ENCODE assay signal across 19 cellular contexts in genomic region chr2:10076988-10077527, GRCh38. TPM values are rescaled to one million over a fixed set of nuclear protein-coding genes. Genes with fewer than 3 reads are reported as not detected.
DNase-seq lines count a peak whose midpoint lies in the region; ATAC-seq, FAIRE-seq and TF ChIP-seq lines count a peak whose summit lies in the region.
"Had no signal": no experiment of that assay in that cellular context is flagged by ENCODE, and none has a peak within 500 bp of the region (broad histone marks: within the 10 kb centered on the region; RNA-seq: fewer than 3 reads in every experiment).

No MANE protein-coding gene starts in this region.

- TF ChIP-seq EP300 in GM12878 (IDR thresholded peaks at IDR 0.05; ENCODE audit: borderline replicate concordance in 1 of 2, control insufficient read depth in 1 of 2, low read depth in 2 of 2, low read length in 2 of 2) (no peak), transverse colon (IDR thresholded peaks at IDR 0.05; ENCODE audit: low read depth) (no peak)

- no TSS peak for BruUV-seq in GM12878 (replicated peaks; lab: Mats Ljungman, UMichigan)

- H3K79me2 ChIP-seq in GM12878 (ENCODE audit: control insufficient read depth, insufficient read depth, low read length), result no peaks in the 10 kb centered on the region; the same call in 1 of the 2 replicates
- H3K79me2 ChIP-seq in hepatocyte, result no peaks in the 10 kb centered on the region
- H3K79me2 ChIP-seq in neural progenitor cell (ENCODE audit: low read depth), result no peaks in the 10 kb centered on the region

- H3K4me1 ChIP-seq in GM12878 (ENCODE audit: control insufficient read depth, insufficient read depth, low read length), result peaks cover 31% of the 10 kb centered on the region
- peaks cover 5% of the 10 kb centered on the region for H3K4me1 ChIP-seq in hepatocyte (ENCODE audit: insufficient read depth)
- H3K4me1 ChIP-seq in neural progenitor cell, result peaks cover 10% of the 10 kb centered on the region
- peaks cover 46% of the 10 kb centered on the region for H3K4me1 ChIP-seq in stomach smooth muscle (ENCODE audit: control insufficient read depth, insufficient read depth, low read length)
- peaks cover 5 to 29% (median 19%) of the 10 kb centered on the region in 4 donors for H3K4me1 ChIP-seq in transverse colon
- H3K4me1 ChIP-seq: BE2C had no signal

- H3F3A ChIP-seq in neural progenitor cell (ENCODE audit: low read depth), result peaks cover 22% of the 10 kb centered on the region

- H3K9ac ChIP-seq in GM12878 (ENCODE audit: control insufficient read depth, insufficient read depth, low read length), result no peak overlapping the region
- no peak overlapping the region for H3K9ac ChIP-seq in neural progenitor cell
- H3K9ac ChIP-seq in stomach smooth muscle (ENCODE audit: low read length in 2 of 2), result no peak overlapping the region

- RAD21 ChIA-PET in GM12878 (lab: Charles Lee; ENCODE audit: unreplicated experiment), result interaction anchor here (0.9 to 13.2 kb wide), 11 partner anchors 8 to 606 kb away, joined by 3 to 216 read pairs (median 3); partner anchors contain the start of genes HPCAL1 and RRM2

- H3K36me3 ChIP-seq in GM12878 (ENCODE audit: control insufficient read depth in 2 of 2, insufficient read depth in 2 of 2, low read length in 1 of 2) (no peaks in the 10 kb centered on the region), hepatocyte (replicated peaks; ENCODE audit: insufficient read depth, low read depth) (no peaks in the 10 kb centered on the region), neural progenitor cell (no peaks in the 10 kb centered on the region), stomach smooth muscle (ENCODE audit: control insufficient read depth in 2 of 2, insufficient read depth in 2 of 2, low read length in 2 of 2) (peaks cover 0 to 5% of the 10 kb centered on the region in 2 donors), transverse colon (no peaks in the 10 kb centered on the region)
- H3K36me3 ChIP-seq: BE2C had no signal

- H3K4me2 ChIP-seq in GM12878 (ENCODE audit: control insufficient read depth, insufficient read depth) (peak overlapping the region; percentile 41; the same call in 1 of the 2 replicates), hepatocyte (no peak overlapping the region), neural progenitor cell (no peak overlapping the region)

- peaks cover 28% of the 10 kb centered on the region for H3K4me1 Mint-ChIP-seq in neural progenitor cell
- peaks cover 22 to 23% of the 10 kb centered on the region in 2 donors for H3K4me1 Mint-ChIP-seq in stimulated activated naive B cell treated with anti-CD40 and anti-IgM and Interleukin-4, amounts not matched to agents 10 μg/mL and 1 μg/mL and 100 μg/mL, for 72 hours

- no peak for FAIRE-seq in GM12878 (lab: Jason Lieb, UNC)

- DNase-seq in GM12878 (ENCODE audit: low read depth, low spot score), result no peak
- peak; percentile 6 for DNase-seq in hepatocyte (ENCODE audit: low spot score)
- no peak for DNase-seq in neural progenitor cell (ENCODE audit: low spot score)
- DNase-seq in stimulated activated naive B cell treated with anti-CD40 and anti-IgM and Interleukin-4, amounts not matched to agents 10 μg/mL and 1 μg/mL and 100 μg/mL, for 72 hours, result no peak
- no peak for DNase-seq in C1 segment of cervical spinal cord (lab: John Stamatoyannopoulos, UW)
- no peak for DNase-seq in transverse colon
- DNase-seq in SIG-M5 (lab: John Stamatoyannopoulos, UW), result no peak
- DNase-seq: ACHN; BE2C; CD4-positive, alpha-beta T cell; DMS153; DMS79; GDM1; GOT3; H7; HFFc6 had no signal

- H3K4me3 ChIP-seq in GM12878 (no peak overlapping the region), hepatocyte (no peak overlapping the region), neural progenitor cell (no peak overlapping the region), stomach smooth muscle (ENCODE audit: low read length in 2 of 2) (no peak overlapping the region), transverse colon (no peak overlapping the region)

- peaks cover 65% of the 10 kb centered on the region for H3K27me3 Mint-ChIP-seq in neural progenitor cell (ENCODE audit: insufficient read depth, low read depth)
- peaks cover 58 to 76% of the 10 kb centered on the region in 2 donors for H3K27me3 Mint-ChIP-seq in stimulated activated naive B cell treated with anti-CD40 and anti-IgM and Interleukin-4, amounts not matched to agents 10 μg/mL and 1 μg/mL and 100 μg/mL, for 72 hours

- CTCF ChIA-PET in GM12878 (lab: Yijun Ruan, JAX), result interaction anchor here (0.6 to 22.8 kb wide), 7 partner anchors 20 to 358 kb away, joined by 3 to 983 read pairs (median 5); no protein-coding TSS in a partner anchor

- ATAC-seq in GM12878, result no peak
- ATAC-seq in stimulated activated naive B cell treated with anti-CD40 and anti-IgM and Interleukin-4, amounts not matched to agents 10 μg/mL and 1 μg/mL and 100 μg/mL, for 72 hours (replicated peaks), result no peak
- ATAC-seq: HCT116 had no signal

- TF ChIP-seq CTCF in GM12878 (IDR thresholded peaks at IDR 0.05 in 2 of 3, conservative IDR thresholded peaks at IDR 0.05 in 1 of 3; ENCODE audit: control insufficient read depth in 2 of 3, extremely low read depth in 1 of 3, insufficient read depth in 1 of 3, low read depth in 3 of 3, low read length in 3 of 3) (no peak), hepatocyte (IDR thresholded peaks at IDR 0.05; ENCODE audit: poor library complexity) (no peak), neural progenitor cell (IDR thresholded peaks at IDR 0.05) (no peak), transverse colon (IDR thresholded peaks at IDR 0.05) (no peak)

- H4K20me1 ChIP-seq in GM12878 (ENCODE audit: control insufficient read depth, insufficient read depth), result no peaks in the 10 kb centered on the region
- no peaks in the 10 kb centered on the region for H4K20me1 ChIP-seq in hepatocyte (ENCODE audit: insufficient read depth, poor library complexity, severe bottlenecking)
- peaks cover 5% of the 10 kb centered on the region for H4K20me1 ChIP-seq in neural progenitor cell (ENCODE audit: low read depth)

- H3K4me3 Mint-ChIP-seq in neural progenitor cell, result peak overlapping the region; percentile 6
- no peak overlapping the region for H3K4me3 Mint-ChIP-seq in stimulated activated naive B cell treated with anti-CD40 and anti-IgM and Interleukin-4, amounts not matched to agents 10 μg/mL and 1 μg/mL and 100 μg/mL, for 72 hours
- H3K4me3 Mint-ChIP-seq: CD4-positive, alpha-beta T cell; HFFc6 had no signal

- TF ChIP-seq RAD21 in GM12878 (IDR thresholded peaks at IDR 0.05; ENCODE audit: insufficient read depth, low read depth, low read length), result no peak

- POLR2A ChIA-PET in GM12878 (lab: Charles Lee), result interaction anchor here (1.4 to 1.5 kb wide), 2 partner anchors 14 to 43 kb away, joined by 3 to 4 read pairs; no protein-coding TSS in a partner anchor

- no peaks in the 10 kb centered on the region for H3K36me3 Mint-ChIP-seq in neural progenitor cell
- no peaks in the 10 kb centered on the region for H3K36me3 Mint-ChIP-seq in stimulated activated naive B cell treated with anti-CD40 and anti-IgM and Interleukin-4, amounts not matched to agents 10 μg/mL and 1 μg/mL and 100 μg/mL, for 72 hours

- TF ChIP-seq POLR2A in GM12878 (IDR thresholded peaks at IDR 0.05; ENCODE audit: low read depth, low read length), result no peak
- TF ChIP-seq POLR2A in transverse colon (IDR thresholded peaks at IDR 0.05), result no peak

- no peak overlapping the region for H2AFZ ChIP-seq in GM12878 (ENCODE audit: control insufficient read depth, low read depth, low read length)
- H2AFZ ChIP-seq in hepatocyte, result no peak overlapping the region
- H2AFZ ChIP-seq in neural progenitor cell (replicated peaks), result no peak overlapping the region

- in situ Hi-C loops in GM12878 (cut with MboI), result loop anchor here (5.0 kb wide), 1 partner anchor 360 kb away; no protein-coding TSS in a partner anchor
- in situ Hi-C loops in transverse colon (cut with MboI; ENCODE audit: low pct_ligation_motif_present in 1 of 4, low pct_unique_long_range_greater_than_20kb in 1 of 4, low sequenced_read_pairs in 3 of 4), result loop anchor here in 1 of 4 donors (25.0 kb wide), 1 partner anchor 585 kb away; no protein-coding TSS in a partner anchor

- H3K9me3 Mint-ChIP-seq in neural progenitor cell, result no peaks in the 10 kb centered on the region
- no peaks in the 10 kb centered on the region for H3K9me3 Mint-ChIP-seq in stimulated activated naive B cell treated with anti-CD40 and anti-IgM and Interleukin-4, amounts not matched to agents 10 μg/mL and 1 μg/mL and 100 μg/mL, for 72 hours
- H3K9me3 Mint-ChIP-seq: CD4-positive, alpha-beta T cell; HFFc6 had no signal

- no peaks in the 10 kb centered on the region for H3K9me2 ChIP-seq in hepatocyte (replicated peaks; ENCODE audit: insufficient read depth)

- H3K27ac Mint-ChIP-seq in neural progenitor cell, result no peak overlapping the region
- H3K27ac Mint-ChIP-seq in stimulated activated naive B cell treated with anti-CD40 and anti-IgM and Interleukin-4, amounts not matched to agents 10 μg/mL and 1 μg/mL and 100 μg/mL, for 72 hours, result no peak overlapping the region
- H3K27ac Mint-ChIP-seq: CD4-positive, alpha-beta T cell; HFFc6 had no signal

- SMC1A ChIA-PET in GM12878 (lab: Charles Lee; ENCODE audit: uncharacterized antibody, unreplicated experiment), result interaction anchor here (0.5 to 13.9 kb wide), 7 partner anchors 12 to 358 kb away, joined by 3 to 236 read pairs (median 4); no protein-coding TSS in a partner anchor

- H3K27ac ChIP-seq in GM12878 (ENCODE audit: control insufficient read depth, insufficient read depth), result no peak overlapping the region
- no peak overlapping the region for H3K27ac ChIP-seq in hepatocyte
- H3K27ac ChIP-seq in neural progenitor cell, result no peak overlapping the region
- peak overlapping the region; percentile 11 for H3K27ac ChIP-seq in stomach smooth muscle (ENCODE audit: low read length)
- no peak overlapping the region for H3K27ac ChIP-seq in transverse colon
- H3K27ac ChIP-seq: C4-2B had no signal

- H3K27me3 ChIP-seq in GM12878 (replicated peaks in 1 of 2; ENCODE audit: control insufficient read depth in 2 of 2, insufficient read depth in 2 of 2, low read length in 1 of 2) (no peaks in the 10 kb centered on the region), hepatocyte (peaks cover 57% of the 10 kb centered on the region), neural progenitor cell (peaks cover 90% of the 10 kb centered on the region), stomach smooth muscle (ENCODE audit: control insufficient read depth in 1 of 2, insufficient read depth in 2 of 2, low read length in 2 of 2) (no peaks in the 10 kb centered on the region), transverse colon (peaks cover 80% of the 10 kb centered on the region)

- intact Hi-C loops in GM12878 (cut with micrococcal nuclease; ENCODE audit: unreplicated experiment) (no loop called here), transverse colon (cut with DNase I; ENCODE audit: low total_unique reads) (loop anchor here (1.0 kb wide), 1 partner anchor 27 kb away; no protein-coding TSS in a partner anchor)

- H3K9me3 ChIP-seq in GM12878 (replicated peaks; ENCODE audit: control insufficient read depth, insufficient read depth, low read length) (no peaks in the 10 kb centered on the region), hepatocyte (ENCODE audit: low read depth) (no peaks in the 10 kb centered on the region), neural progenitor cell (ENCODE audit: low read depth) (no peaks in the 10 kb centered on the region), stomach smooth muscle (ENCODE audit: control insufficient read depth in 2 of 2, low read length in 2 of 2) (no peaks in the 10 kb centered on the region), transverse colon (no peaks in the 10 kb centered on the region)
- H3K9me3 ChIP-seq: BE2C had no signal

- 63% methylated on average over 5 of the region's 5 CpGs for WGBS in GM12878 (ENCODE audit: insufficient coverage, insufficient replicate concordance, low lambda C conversion rate, missing lambda C conversion rate)
- WGBS in hepatocyte (ENCODE audit: low lambda C conversion rate, missing lambda C conversion rate), result 89% methylated on average over 5 of the region's 5 CpGs
- WGBS in transverse colon (ENCODE audit: low coverage in 1 of 2), 2 donors, result 75 to 83% methylated on average over 4 to 5 of the region's 5 CpGs

RNA-seq across cellular contexts. Expression of gene CYS1, which starts 3.2 kb away (rescaled TPM):
- 2.1 and 2.7 TPM in 2 replicates for total RNA-seq in GM12878 (2013; cell fraction: nucleolus; rRNA removed)
- 5.8 and 7.5 TPM in 2 replicates for total RNA-seq in GM12878 (2014; rRNA removed)
- 2.8 and 3.0 TPM in 2 replicates for total RNA-seq in GM12878 (2014; rRNA removed; fragmentation: Illumina TruSeq; extraction: Trizol)
- total RNA-seq in GM12878 (2021), result 5.8 and 6.4 TPM in 2 replicates
- 1.5 TPM for polyA plus RNA-seq in GM12878 (2011; ENCODE audit: low read depth)
- 2.7 and 4.2 TPM in 2 replicates for polyA plus RNA-seq in GM12878 (2011; rRNA removed)
- polyA plus RNA-seq in GM12878 (2011; cell fraction: cytosol; rRNA removed), result 5.6 and 9.3 TPM in 2 replicates
- polyA plus RNA-seq in GM12878 (2011; cell fraction: nucleus; rRNA removed), result 4.6 and 5.1 TPM in 2 replicates
- polyA plus RNA-seq in GM12878 (2012), result 3.4 and 5.3 TPM in 2 replicates
- 0.76 and 2.1 TPM in 2 replicates for polyA plus RNA-seq in GM12878 (2014; fragmentation: Illumina TruSeq; extraction: Trizol)
- polyA plus RNA-seq in GM12878 (2014; fragmentation: Nextera tagmentation; extraction: Ambion mirVana), result under 1 TPM; 0.35 to 0.90 TPM
- polyA plus RNA-seq in GM12878 (2014; rRNA removed), result 4.8 and 5.1 TPM in 2 replicates
- polyA plus RNA-seq in GM12878 (2016; fragmentation: Nextera tagmentation; extraction: Ambion mirVana), result 1 to 10 TPM in 1 of 2 experiments, under 1 TPM in 1; 0.96 to 1.3 TPM
- polyA minus RNA-seq in GM12878 (2011; rRNA and poly(A)+ RNA removed), result 1.5 and 6.0 TPM in 2 replicates
- polyA minus RNA-seq in GM12878 (2011; cell fraction: cytosol; rRNA and poly(A)+ RNA removed), result 2.1 and 3.9 TPM in 2 replicates
- polyA minus RNA-seq in GM12878 (2011; cell fraction: nucleus; rRNA and poly(A)+ RNA removed), result 1.5 and 2.4 TPM in 2 replicates
- total RNA-seq in hepatocyte, result 1.6 and 2.9 TPM in 2 replicates
- 0.62 and 2.7 TPM in 2 replicates for polyA plus RNA-seq in hepatocyte
- total RNA-seq in neural progenitor cell (ENCODE audit: low replicate concordance), result 0.56 TPM in 1 of 2 replicates, not detected in the other
- total RNA-seq in transverse colon, result 1 to 10 TPM; 1.1 to 7.4 (median 2.0) TPM
- total RNA-seq: CD4-positive, alpha-beta T cell had no signal

RNA-seq across cellular contexts. Expression of gene KLF11, which starts 33.7 kb away (rescaled TPM):
- 0.83 and 0.94 TPM in 2 replicates for total RNA-seq in GM12878 (2013; cell fraction: nucleolus; rRNA removed)
- total RNA-seq in GM12878 (2014; rRNA removed) (0.23 and 0.27 TPM in 2 replicates), GM12878 (2014; rRNA removed; fragmentation: Illumina TruSeq; extraction: Trizol) (0.13 and 0.18 TPM in 2 replicates), GM12878 (2021) (0.18 and 0.19 TPM in 2 replicates), hepatocyte (8.6 and 11.3 TPM in 2 replicates), neural progenitor cell (ENCODE audit: low replicate concordance) (9.6 and 9.7 TPM in 2 replicates), transverse colon (10 to 100 TPM in 2 of 4 donors, 1 to 10 TPM in 2; 6.6 to 17.0 (median 10.5) TPM)
- 0.67 TPM for polyA plus RNA-seq in GM12878 (2011; ENCODE audit: low read depth)
- polyA plus RNA-seq in GM12878 (2011; rRNA removed) (0.53 and 0.54 TPM in 2 replicates), GM12878 (2014; fragmentation: Illumina TruSeq; extraction: Trizol) (0.21 and 0.22 TPM in 2 replicates), GM12878 (2014; fragmentation: Nextera tagmentation; extraction: Ambion mirVana) (under 1 TPM; 0.03 to 0.11 TPM), GM12878 (2014; rRNA removed) (0.13 and 0.14 TPM in 2 replicates), GM12878 (2016; fragmentation: Nextera tagmentation; extraction: Ambion mirVana) (under 1 TPM in 1 of 2 experiments, not detected in 1; 0.04 TPM), hepatocyte (7.7 and 10.2 TPM in 2 replicates)
- 0.40 and 0.74 TPM in 2 replicates for polyA plus RNA-seq in GM12878 (2011; cell fraction: cytosol; rRNA removed)
- polyA plus RNA-seq in GM12878 (2011; cell fraction: nucleus; rRNA removed), result 0.18 and 0.27 TPM in 2 replicates
- 0.76 and 1.3 TPM in 2 replicates for polyA plus RNA-seq in GM12878 (2012)
- polyA minus RNA-seq in GM12878 (2011; rRNA and poly(A)+ RNA removed), result 0.46 and 1.4 TPM in 2 replicates
- polyA minus RNA-seq in GM12878 (2011; cell fraction: cytosol; rRNA and poly(A)+ RNA removed), result 0.53 and 0.83 TPM in 2 replicates
- 0.12 and 0.48 TPM in 2 replicates for polyA minus RNA-seq in GM12878 (2011; cell fraction: nucleus; rRNA and poly(A)+ RNA removed)

RNA-seq across cellular contexts. Expression of gene RRM2, which starts 45.5 kb away (rescaled TPM):
- 77.7 and 79.7 TPM in 2 replicates for total RNA-seq in GM12878 (2013; cell fraction: nucleolus; rRNA removed)
- total RNA-seq in GM12878 (2014; rRNA removed), result 146 and 155 TPM in 2 replicates
- 122 and 130 TPM in 2 replicates for total RNA-seq in GM12878 (2014; rRNA removed; fragmentation: Illumina TruSeq; extraction: Trizol)
- 231 and 270 TPM in 2 replicates for total RNA-seq in GM12878 (2021)
- polyA plus RNA-seq in GM12878 (2011; ENCODE audit: low read depth), result 84.7 TPM
- 107 and 115 TPM in 2 replicates for polyA plus RNA-seq in GM12878 (2011; rRNA removed)
- polyA plus RNA-seq in GM12878 (2011; cell fraction: cytosol; rRNA removed), result 65.3 and 137 TPM in 2 replicates
- 94.8 and 222 TPM in 2 replicates for polyA plus RNA-seq in GM12878 (2011; cell fraction: nucleus; rRNA removed)
- 116 and 143 TPM in 2 replicates for polyA plus RNA-seq in GM12878 (2012)
- polyA plus RNA-seq in GM12878 (2014; fragmentation: Illumina TruSeq; extraction: Trizol), result 163 and 186 TPM in 2 replicates
- polyA plus RNA-seq in GM12878 (2014; fragmentation: Nextera tagmentation; extraction: Ambion mirVana), result 10 to 100 TPM; 54.4 to 64.5 TPM
- 196 and 232 TPM in 2 replicates for polyA plus RNA-seq in GM12878 (2014; rRNA removed)
- 100 to 1,000 TPM; 768 to 771 TPM for polyA plus RNA-seq in GM12878 (2016; fragmentation: Nextera tagmentation; extraction: Ambion mirVana)
- 92.5 and 95.8 TPM in 2 replicates for polyA minus RNA-seq in GM12878 (2011; rRNA and poly(A)+ RNA removed)
- polyA minus RNA-seq in GM12878 (2011; cell fraction: cytosol; rRNA and poly(A)+ RNA removed), result 91.1 and 93.3 TPM in 2 replicates
- 97.6 and 221 TPM in 2 replicates for polyA minus RNA-seq in GM12878 (2011; cell fraction: nucleus; rRNA and poly(A)+ RNA removed)
- 15.2 and 20.0 TPM in 2 replicates for total RNA-seq in hepatocyte
- 40.9 and 49.7 TPM in 2 replicates for polyA plus RNA-seq in hepatocyte
- 62.1 and 66.0 TPM in 2 replicates for total RNA-seq in neural progenitor cell (ENCODE audit: low replicate concordance)
- 10 to 100 TPM in 1 of 4 donors, 1 to 10 TPM in 2, not detected in 1; 4.0 to 12.9 (median 5.3) TPM for total RNA-seq in transverse colon
